Comparison of ENCODE assay signal across 8 cellular contexts in genomic region chr3:32414527-32415202, GRCh38. TPM values are rescaled to one million over a fixed set of nuclear protein-coding genes. Genes with fewer than 3 reads are reported as not detected.
DNase-seq lines count a peak whose midpoint lies in the region; ATAC-seq and TF ChIP-seq lines count a peak whose summit lies in the region.

No MANE protein-coding gene starts in this region.

- no peak for TF ChIP-seq CTCF in tibial nerve (IDR thresholded peaks at IDR 0.05)

- peak; percentile 53 to 77 for TF ChIP-seq EP300 in tibial nerve (IDR thresholded peaks at IDR 0.05)

- no peak for DNase-seq in Right ventricle myocardium inferior (ENCODE audit: missing footprints)
- DNase-seq in cardiac septum (ENCODE audit: low spot score): no peak
- DNase-seq in T follicular helper cell (ENCODE audit: low read depth): peak; percentile 37
- DNase-seq in foreskin melanocyte: peak; percentile 29
- no peak for DNase-seq in tibial nerve (ENCODE audit: low spot score in 2 of 2)
- DNase-seq in NCI-H187 (lab: John Stamatoyannopoulos, UW): no peak
- no peak for DNase-seq in midbrain (lab: John Stamatoyannopoulos, UW)
- no peak for DNase-seq in NCI-H1694 (lab: John Stamatoyannopoulos, UW)

- no peaks in the 10 kb centered on the region for H3K36me3 ChIP-seq in tibial nerve

- H3K4me3 ChIP-seq in tibial nerve: no peak overlapping the region

- 84 to 89% methylated on average over 6 of the region's 6 CpGs for WGBS in tibial nerve, 2 donors

- ATAC-seq in Right ventricle myocardium inferior: peak; percentile 52

- no peaks in the 10 kb centered on the region for H3K27me3 ChIP-seq in tibial nerve

- H3K27ac ChIP-seq in tibial nerve: peak overlapping the region in 3 of 4 donors; percentile 42 to 74 (median 63)

- no peak for TF ChIP-seq POLR2A in tibial nerve (IDR thresholded peaks at IDR 0.05)

- H3K9me3 ChIP-seq in tibial nerve: no peaks in the 10 kb centered on the region

- intact Hi-C loops in Right ventricle myocardium inferior (cut with DNase I): no loop called here
- intact Hi-C loops in cardiac septum (cut with DNase I): no loop called here

- H3K4me1 ChIP-seq in tibial nerve: peaks cover 0 to 21% (median 10%) of the 10 kb centered on the region in 4 donors

RNA-seq across cellular contexts. Expression of gene CMTM7, which starts 23.0 kb away (rescaled TPM):
- total RNA-seq in Right ventricle myocardium inferior (5.0 TPM), cardiac septum (4.0 TPM), tibial nerve (10 to 100 TPM; 10.4 to 47.4 (median 19.5) TPM)

Comparison
In these comparisons a context has a peak if more than half of its experiments do, and no peak if none do; other contexts are left out.
1. DNase-seq: peak in T follicular helper cell (single experiment) and foreskin melanocyte (single experiment); none in Right ventricle myocardium inferior (single experiment), cardiac septum (single experiment), tibial nerve (0 of 2), NCI-H187 (0 of 2), midbrain (single experiment) and NCI-H1694 (single experiment).